In genomic region chr1:21449906-21450305, GRCh38 we compare ENCODE assay signal across 30 cellular contexts. TPM values are rescaled to one million over a fixed set of nuclear protein-coding genes. Genes with fewer than 3 reads are reported as not detected.
DNase-seq lines count a peak whose midpoint lies in the region; ATAC-seq lines count a peak whose summit lies in the region.
"Had no signal": no experiment of that assay in that cellular context is flagged by ENCODE, and none has a peak within 500 bp of the region (broad histone marks: within the 10 kb centered on the region; RNA-seq: fewer than 3 reads in every experiment).

No MANE protein-coding gene starts in this region.

- H3K4me1 Mint-ChIP-seq in activated naive CD8-positive, alpha-beta T cell (ENCODE audit: low read depth) = peaks cover 36% of the 10 kb centered on the region
- H3K4me1 Mint-ChIP-seq in activated naive CD8-positive, alpha-beta T cell treated with anti-CD3 and anti-CD28 coated beads, Interleukin-2, amount 50 U/mL, for 24 hours = peaks cover 23% of the 10 kb centered on the region

- peaks cover 7% of the 10 kb centered on the region for H3K36me3 ChIP-seq in skeletal muscle satellite cell (ENCODE audit: insufficient read depth, low read length)
- H3K36me3 ChIP-seq: HAP-1 had no signal

- peaks cover 58% of the 10 kb centered on the region for H3K4me1 ChIP-seq in skeletal muscle satellite cell (ENCODE audit: control insufficient read depth, insufficient read depth, low read length)
- no peaks in the 10 kb centered on the region for H3K4me1 ChIP-seq in right cardiac atrium (ENCODE audit: control insufficient read depth, insufficient read depth, low read length)
- H3K4me1 ChIP-seq: HAP-1, tibial artery had no signal

- H3K27ac Mint-ChIP-seq in activated naive CD8-positive, alpha-beta T cell = no peak overlapping the region
- H3K27ac Mint-ChIP-seq in activated naive CD8-positive, alpha-beta T cell treated with anti-CD3 and anti-CD28 coated beads, Interleukin-2, amount 50 U/mL, for 24 hours = no peak overlapping the region
- H3K27ac Mint-ChIP-seq: activated CD4-positive, alpha-beta T cell treated with anti-CD3 and anti-CD28 coated beads for 36 hours; natural killer cell had no signal

- no peak overlapping the region for H3K27ac ChIP-seq in right cardiac atrium (ENCODE audit: low read length)
- H3K27ac ChIP-seq: tibial artery had no signal

- no peak for ATAC-seq in activated naive CD8-positive, alpha-beta T cell treated with anti-CD3 and anti-CD28 coated beads, Interleukin-2, amount 50 U/mL, for 24 hours
- ATAC-seq in right cardiac atrium = no peak
- ATAC-seq: activated CD4-positive, alpha-beta T cell treated with anti-CD3 and anti-CD28 coated beads for 36 hours; natural killer cell; T-helper 17 cell had no signal

- no peak overlapping the region for H3K4me2 ChIP-seq in skeletal muscle satellite cell (ENCODE audit: low read length)

- H3K27me3 Mint-ChIP-seq in activated naive CD8-positive, alpha-beta T cell = no peaks in the 10 kb centered on the region
- no peaks in the 10 kb centered on the region for H3K27me3 Mint-ChIP-seq in activated naive CD8-positive, alpha-beta T cell treated with anti-CD3 and anti-CD28 coated beads, Interleukin-2, amount 50 U/mL, for 24 hours
- H3K27me3 Mint-ChIP-seq: activated CD4-positive, alpha-beta T cell treated with anti-CD3 and anti-CD28 coated beads for 36 hours; CD8-positive, alpha-beta memory T cell; T-helper 17 cell had no signal

- H3K27me3 ChIP-seq in skeletal muscle satellite cell (ENCODE audit: control insufficient read depth, insufficient read depth, low read length) (no peaks in the 10 kb centered on the region), right cardiac atrium (ENCODE audit: control insufficient read depth, insufficient read depth) (no peaks in the 10 kb centered on the region)
- H3K27me3 ChIP-seq: esophagus muscularis mucosa, SJSA1, tibial artery had no signal

- H3K9me3 Mint-ChIP-seq in activated naive CD8-positive, alpha-beta T cell (ENCODE audit: low read depth) = no peaks in the 10 kb centered on the region
- no peaks in the 10 kb centered on the region for H3K9me3 Mint-ChIP-seq in activated naive CD8-positive, alpha-beta T cell treated with anti-CD3 and anti-CD28 coated beads, Interleukin-2, amount 50 U/mL, for 24 hours
- H3K9me3 Mint-ChIP-seq: CD8-positive, alpha-beta memory T cell; natural killer cell had no signal

- intact Hi-C loops in right cardiac atrium (cut with DNase I) = no loop called here

- H3K9ac ChIP-seq in skeletal muscle satellite cell (ENCODE audit: low read depth, low read length) = peak overlapping the region; percentile 52

- WGBS in right cardiac atrium = 98% methylated on average over 1 of the region's 1 CpG

- no peak for DNase-seq in activated naive CD8-positive, alpha-beta T cell treated with anti-CD3 and anti-CD28 coated beads, Interleukin-2, amount 50 U/mL, for 24 hours
- peak; percentile 79 for DNase-seq in OCI-M1 (lab: John Stamatoyannopoulos, UW)
- DNase-seq in fibroblast of gingiva (ENCODE audit: low read depth) = peak; percentile 19
- no peak for DNase-seq in right cardiac atrium
- DNase-seq in hypothalamus (lab: John Stamatoyannopoulos, UW) = no peak
- no peak for DNase-seq in amygdala (lab: John Stamatoyannopoulos, UW)
- DNase-seq: activated CD4-positive, alpha-beta T cell treated with anti-CD3 and anti-CD28 coated beads for 36 hours; activated gamma-delta T cell treated with Interleukin-2 at 50 U/mL for 16 hours; activated T-cell treated with anti-CD3 and anti-CD28 coated beads, Interleukin-2, amount 50 U/mL, for 1 hour; AML-193; CD8-positive, alpha-beta memory T cell; cortex of kidney; GDM1; natural killer cell; NCI-H1436 treated with DMSO at 0.1 percent for 48 hours; NCI-H2107; NCI-H446; NCI-H774; occipital lobe; RPMI8226; T-helper 17 cell; tibial artery had no signal

- H3K9me3 ChIP-seq in skeletal muscle satellite cell (replicated peaks; ENCODE audit: low read length) = no peaks in the 10 kb centered on the region
- no peaks in the 10 kb centered on the region for H3K9me3 ChIP-seq in right cardiac atrium (ENCODE audit: control insufficient read depth, low read length)
- H3K9me3 ChIP-seq: esophagus muscularis mucosa, HAP-1, SJSA1, tibial artery had no signal

- H3K36me3 Mint-ChIP-seq in activated naive CD8-positive, alpha-beta T cell = peaks cover 28% of the 10 kb centered on the region
- no peaks in the 10 kb centered on the region for H3K36me3 Mint-ChIP-seq in activated naive CD8-positive, alpha-beta T cell treated with anti-CD3 and anti-CD28 coated beads, Interleukin-2, amount 50 U/mL, for 24 hours (ENCODE audit: low read depth)

- no peak overlapping the region for H3K4me3 ChIP-seq in skeletal muscle satellite cell (ENCODE audit: low read length)
- H3K4me3 ChIP-seq in right cardiac atrium (ENCODE audit: low read length) = no peak overlapping the region
- H3K4me3 ChIP-seq: esophagus muscularis mucosa, HAP-1, SJSA1, tibial artery had no signal

- peak overlapping the region; percentile 45 for H3K4me3 Mint-ChIP-seq in activated naive CD8-positive, alpha-beta T cell
- H3K4me3 Mint-ChIP-seq in activated naive CD8-positive, alpha-beta T cell treated with anti-CD3 and anti-CD28 coated beads, Interleukin-2, amount 50 U/mL, for 24 hours = no peak overlapping the region
- H3K4me3 Mint-ChIP-seq: activated CD4-positive, alpha-beta T cell treated with anti-CD3 and anti-CD28 coated beads for 36 hours; CD8-positive, alpha-beta memory T cell; natural killer cell; T-helper 17 cell had no signal

RNA-seq across cellular contexts. Expression of gene NBPF3, which starts 10.0 kb away (rescaled TPM):
- total RNA-seq in skeletal muscle satellite cell (2012; rRNA removed) = 8.6 and 13.3 TPM in 2 replicates
- 1 to 10 TPM; 3.4 to 7.9 (median 5.8) TPM for total RNA-seq in right cardiac atrium
- polyA plus RNA-seq in right cardiac atrium = 1.9 TPM

RNA-seq across cellular contexts. Expression of gene ALPL, which starts 59.3 kb away (rescaled TPM):
- 1.8 and 10.9 TPM in 2 replicates for total RNA-seq in skeletal muscle satellite cell (2012; rRNA removed)
- 10 to 100 TPM; 10.1 to 32.1 (median 15.9) TPM for total RNA-seq in right cardiac atrium
- polyA plus RNA-seq in right cardiac atrium = 14.1 TPM
- total RNA-seq: A172; activated CD4-positive, alpha-beta T cell treated with anti-CD3 and anti-CD28 coated beads for 36 hours; activated CD8-positive, alpha-beta memory T cell treated with anti-CD3 and anti-CD28 coated beads for 36 hours; CD8-positive, alpha-beta memory T cell; T-helper 17 cell had no signal
- polyA plus RNA-seq: CD8-positive, alpha-beta memory T cell; keratinocyte had no signal

Comparison
In these comparisons a context has a peak if more than half of its experiments do, and no peak if none do; other contexts are left out.
1. DNase-seq: peak in OCI-M1 (single experiment) and fibroblast of gingiva (single experiment); none in activated naive CD8-positive, alpha-beta T cell treated with anti-CD3 and anti-CD28 coated beads, Interleukin-2, amount 50 U/mL, for 24 hours (single experiment), right cardiac atrium (0 of 3), hypothalamus (0 of 51) and amygdala (0 of 56).